26 cellular contexts compared by ENCODE assay signal in genomic region chr14:71883094-71883493, GRCh38. TPM values are rescaled to one million over a fixed set of nuclear protein-coding genes. Genes with fewer than 3 reads are reported as not detected.
DNase-seq lines count a peak whose midpoint lies in the region; ATAC-seq, FAIRE-seq and TF ChIP-seq lines count a peak whose summit lies in the region.
"Had no signal": no experiment of that assay in that cellular context is flagged by ENCODE, and none has a peak within 500 bp of the region (broad histone marks: within the 10 kb centered on the region; RNA-seq: fewer than 3 reads in every experiment).

No MANE protein-coding gene starts in this region.

- H3K4me3 ChIP-seq in OCI-LY3 (ENCODE audit: low read length) = no peak overlapping the region
- H3K4me3 ChIP-seq: A549, Peyer's patch, SK-N-MC had no signal

- DNase-seq in GM12892 (ENCODE audit: insufficient read length) (peak; percentile 17), GM19240 (ENCODE audit: insufficient read length, low spot score) (peak; percentile 29), T-helper 2 cell (no peak), SIG-M5 (lab: John Stamatoyannopoulos, UW) (no peak)
- DNase-seq in stimulated activated naive B cell treated with anti-CD40 and anti-IgM and Interleukin-4, amounts not matched to agents 10 μg/mL and 1 μg/mL and 100 μg/mL, for 72 hours = peak; percentile 23
- DNase-seq: C1 segment of cervical spinal cord; CD4-positive, alpha-beta memory T cell; COR-L47; DMS53; GOT3; HCEC 1CT; NCI-H1048; NCI-H1417; NCI-H1694; NCI-H2029 treated with DMSO at 0.1 percent for 48 hours; NCI-H526 treated with DMSO at 0.1 percent for 48 hours; Peyer's patch; SHP77 treated with DMSO at 0.1 percent for 48 hours had no signal

- H3K4me3 Mint-ChIP-seq in stimulated activated naive B cell treated with anti-CD40 and anti-IgM and Interleukin-4, amounts not matched to agents 10 μg/mL and 1 μg/mL and 100 μg/mL, for 72 hours = no peak overlapping the region
- H3K4me3 Mint-ChIP-seq: CD4-positive, alpha-beta memory T cell; IgD-negative memory B cell had no signal

- peaks cover 24 to 44% of the 10 kb centered on the region in 2 donors for H3K27me3 Mint-ChIP-seq in stimulated activated naive B cell treated with anti-CD40 and anti-IgM and Interleukin-4, amounts not matched to agents 10 μg/mL and 1 μg/mL and 100 μg/mL, for 72 hours

- H3K27ac Mint-ChIP-seq in stimulated activated naive B cell treated with anti-CD40 and anti-IgM and Interleukin-4, amounts not matched to agents 10 μg/mL and 1 μg/mL and 100 μg/mL, for 72 hours = no peak overlapping the region
- H3K27ac Mint-ChIP-seq: CD4-positive, alpha-beta memory T cell; IgD-negative memory B cell had no signal

- H3K9me3 Mint-ChIP-seq in stimulated activated naive B cell treated with anti-CD40 and anti-IgM and Interleukin-4, amounts not matched to agents 10 μg/mL and 1 μg/mL and 100 μg/mL, for 72 hours = peaks cover 10 to 14% of the 10 kb centered on the region in 2 donors

- no peak overlapping the region for H3K27ac ChIP-seq in OCI-LY3 (ENCODE audit: low read length)
- H3K27ac ChIP-seq: A549, HL-60, KMS-11, Peyer's patch, SK-N-MC had no signal

- peaks cover 8% of the 10 kb centered on the region; the same call in 1 of the 2 replicates for H3K27me3 ChIP-seq in OCI-LY3 (ENCODE audit: low read depth, low read length)
- H3K27me3 ChIP-seq: Peyer's patch had no signal

- peak; percentile 94 to 99 for ATAC-seq in stimulated activated naive B cell treated with anti-CD40 and anti-IgM and Interleukin-4, amounts not matched to agents 10 μg/mL and 1 μg/mL and 100 μg/mL, for 72 hours (replicated peaks)
- no peak for ATAC-seq in GM18511 (IDR thresholded peaks at IDR 0.05; ENCODE audit: unreplicated experiment)
- ATAC-seq: A549 had no signal

- H3K36me3 ChIP-seq in OCI-LY3 (replicated peaks; ENCODE audit: low read depth, low read length) = no peaks in the 10 kb centered on the region
- H3K36me3 ChIP-seq: Peyer's patch had no signal

- TF ChIP-seq CTCF in OCI-LY3 (IDR thresholded peaks at IDR 0.05; ENCODE audit: low read depth, low read length) = no peak

- H4K20me1 ChIP-seq in OCI-LY3 (ENCODE audit: insufficient read depth, low read length) = no peaks in the 10 kb centered on the region

- FAIRE-seq in GM12892 (lab: Jason Lieb, UNC) = peak; percentile 5
- FAIRE-seq: A549, G401.6 had no signal

- H3K9me3 ChIP-seq in OCI-LY3 (ENCODE audit: insufficient read depth, low read length) = no peaks in the 10 kb centered on the region
- H3K9me3 ChIP-seq: A549 had no signal

- peaks cover 17% of the 10 kb centered on the region for H3K4me1 ChIP-seq in OCI-LY3 (ENCODE audit: low read length)
- H3K4me1 ChIP-seq: A549, Peyer's patch had no signal

- H3K9ac ChIP-seq in OCI-LY3 (ENCODE audit: low read length) = no peak overlapping the region
- H3K9ac ChIP-seq: KMS-11 had no signal

- TF ChIP-seq POLR2A in GM12892 (IDR thresholded peaks at IDR 0.05; ENCODE audit: low read depth, low read length) = no peak

- no peaks in the 10 kb centered on the region for H3K36me3 Mint-ChIP-seq in stimulated activated naive B cell treated with anti-CD40 and anti-IgM and Interleukin-4, amounts not matched to agents 10 μg/mL and 1 μg/mL and 100 μg/mL, for 72 hours
- H3K36me3 Mint-ChIP-seq: IgD-negative memory B cell had no signal

- H3K4me2 ChIP-seq in OCI-LY3 (ENCODE audit: low read length) = peak overlapping the region; percentile 7
- H3K4me2 ChIP-seq: A549, KMS-11 had no signal

- H3K4me1 Mint-ChIP-seq in stimulated activated naive B cell treated with anti-CD40 and anti-IgM and Interleukin-4, amounts not matched to agents 10 μg/mL and 1 μg/mL and 100 μg/mL, for 72 hours = peaks cover 2 to 9% of the 10 kb centered on the region in 2 donors
- H3K4me1 Mint-ChIP-seq: CD4-positive, alpha-beta memory T cell; IgD-negative memory B cell had no signal

- H3K79me2 ChIP-seq in OCI-LY3 (ENCODE audit: low read length) = no peaks in the 10 kb centered on the region

- no peak overlapping the region for H2AFZ ChIP-seq in OCI-LY3 (ENCODE audit: low read depth, low read length)

RNA-seq across cellular contexts. Expression of gene RGS6, which starts 49.1 kb away (rescaled TPM):
- polyA plus RNA-seq in GM12892 (2012; ENCODE audit: missing spikeins) = 5.9 TPM
- polyA plus RNA-seq: A549; CD4-positive, alpha-beta memory T cell; IgD-negative memory B cell had no signal

Comparison
In these comparisons a context has a peak if more than half of its experiments do, and no peak if none do; other contexts are left out.
1. DNase-seq: peak in GM12892 (single experiment), GM19240 (single experiment) and stimulated activated naive B cell treated with anti-CD40 and anti-IgM and Interleukin-4, amounts not matched to agents 10 μg/mL and 1 μg/mL and 100 μg/mL, for 72 hours (single experiment); none in T-helper 2 cell (0 of 5) and SIG-M5 (single experiment).